Comparison of ENCODE assay signal across 10 cellular contexts in the genomic region with DNA sequence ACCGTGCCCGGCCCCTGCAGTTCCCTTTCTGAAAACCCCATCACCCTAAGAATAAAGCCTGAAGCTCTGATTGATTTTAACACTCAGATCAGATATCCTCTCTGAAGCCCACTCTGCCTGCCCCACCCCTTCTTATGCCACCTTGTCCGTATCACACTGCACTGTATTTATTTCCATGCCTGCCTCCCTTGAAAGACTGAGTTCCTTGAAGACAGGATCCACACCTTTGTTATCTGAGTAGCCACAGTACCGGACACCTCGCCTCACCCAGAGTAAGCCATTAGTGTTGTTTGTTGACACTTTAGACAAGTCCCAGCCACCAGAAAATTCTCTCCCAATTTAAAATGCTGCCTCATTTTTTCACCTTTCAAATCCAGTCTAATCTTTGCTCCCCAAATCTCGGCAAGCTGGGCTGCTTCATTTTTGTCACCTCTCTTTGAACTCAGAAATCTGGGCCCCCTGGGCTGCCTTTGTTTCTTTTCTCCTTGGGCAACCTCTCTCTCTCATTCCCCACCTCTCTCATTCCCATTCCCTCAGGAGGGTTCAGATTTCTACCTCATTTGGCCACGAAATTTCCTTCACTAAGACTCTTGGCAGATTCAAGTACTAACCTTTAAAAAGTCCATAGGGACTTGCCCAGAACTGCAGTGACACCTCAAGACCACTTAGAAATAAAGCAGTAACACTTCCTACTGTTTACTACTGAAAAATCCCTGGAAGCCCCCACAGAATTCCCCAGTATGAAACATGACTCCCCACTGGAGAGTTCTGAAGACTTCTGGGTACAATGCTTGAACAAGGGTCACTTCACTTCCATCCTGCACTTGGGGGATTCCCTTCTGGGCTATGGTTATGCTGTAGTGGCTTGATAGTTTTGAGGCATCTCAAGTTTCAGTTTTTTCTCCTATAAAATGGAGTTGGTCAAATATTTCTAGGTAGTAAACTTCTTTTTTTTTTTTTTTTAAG. TPM values are rescaled to one million over a fixed set of nuclear protein-coding genes. Genes with fewer than 3 reads are reported as not detected.
DNase-seq lines count a peak whose midpoint lies in the region; ATAC-seq and TF ChIP-seq lines count a peak whose summit lies in the region.
"Had no signal": no experiment of that assay in that cellular context is flagged by ENCODE, and none has a peak within 500 bp of the region (broad histone marks: within the 10 kb centered on the region; RNA-seq: fewer than 3 reads in every experiment).

No MANE protein-coding gene starts in this region.

- H3K9me3 Mint-ChIP-seq in activated B cell treated with CpG ODN at 0.5 μM for 24 hours, result no peaks in the 10 kb centered on the region
- H3K9me3 Mint-ChIP-seq in T-helper 2 cell treated with Interferon-gamma antibody and Interleukin-4, amounts not matched to agents 5 μg/mL and 100 μg/mL, for 36 hours, result no peaks in the 10 kb centered on the region

- no peak overlapping the region for H2BK12ac ChIP-seq in mesenchymal stem cell (ENCODE audit: low read length in 2 of 2)

- H3K18ac ChIP-seq in mesenchymal stem cell (ENCODE audit: low read depth in 1 of 2, low read length in 2 of 2), result peak overlapping the region in 1 of 2 experiments; percentile 30

- CTCF ChIA-PET in HEK293 (lab: Yijun Ruan, JAX), result interaction anchor here (1.3 to 7.5 kb wide), 3 partner anchors 12 to 83 kb away, joined by 4 to 55 read pairs (median 5); no protein-coding TSS in a partner anchor
- CTCF ChIA-PET in activated B cell treated with CpG ODN at 0.5 μM for 24 hours (lab: Charles Lee), result interaction anchor here (4.0 kb wide), 1 partner anchor 10 kb away, joined by 24 read pairs; no protein-coding TSS in a partner anchor

- no peak for DNase-seq in activated B cell treated with CpG ODN at 0.5 μM for 24 hours
- DNase-seq in mesenchymal stem cell, result peak; percentile 45
- no peak for DNase-seq in activated CD4-positive, alpha-beta T cell treated with anti-CD3 and anti-CD28 coated beads, Interleukin-2, amount 50 U/mL, for 4 hours
- no peak for DNase-seq in T-helper 2 cell treated with Interferon-gamma antibody and Interleukin-4, amounts not matched to agents 5 μg/mL and 100 μg/mL, for 36 hours (ENCODE audit: low spot score)
- DNase-seq: T1000 had no signal

- H3K4me3 ChIP-seq in HEK293 (ENCODE audit: low read depth, low read length), result no peak overlapping the region
- no peak overlapping the region for H3K4me3 ChIP-seq in mesenchymal stem cell (ENCODE audit: insufficient read depth in 1 of 2, low read depth in 1 of 2, low read length in 2 of 2)
- H3K4me3 ChIP-seq: uterus had no signal

- H2AFZ ChIP-seq in mesenchymal stem cell (ENCODE audit: low read depth, low read length), result no peak overlapping the region

- peaks cover 53% of the 10 kb centered on the region for H3K4me1 Mint-ChIP-seq in activated B cell treated with CpG ODN at 0.5 μM for 24 hours
- H3K4me1 Mint-ChIP-seq in T-helper 2 cell treated with Interferon-gamma antibody and Interleukin-4, amounts not matched to agents 5 μg/mL and 100 μg/mL, for 36 hours (ENCODE audit: low read depth), result peaks cover 25% of the 10 kb centered on the region

- peak overlapping the region; percentile 71 for H2AK5ac ChIP-seq in mesenchymal stem cell (ENCODE audit: low read length, severe bottlenecking)

- no peak overlapping the region for H3K14ac ChIP-seq in mesenchymal stem cell (ENCODE audit: low read length in 2 of 2)

- peak overlapping the region; percentile 40 for H4K91ac ChIP-seq in mesenchymal stem cell (ENCODE audit: low read length)

- H3K79me1 ChIP-seq in mesenchymal stem cell (replicated peaks; ENCODE audit: low read length, poor library complexity, severe bottlenecking), result peaks cover 2% of the 10 kb centered on the region

- POLR2A ChIA-PET in HEK293 (lab: Yijun Ruan, JAX), result interaction anchor here (0.6 kb wide), 1 partner anchor 235 kb away, joined by 3 read pairs; no protein-coding TSS in a partner anchor
- POLR2A ChIA-PET in activated B cell treated with CpG ODN at 0.5 μM for 24 hours (lab: Charles Lee), result interaction anchor here (0.5 to 1.5 kb wide), 6 partner anchors 24 to 111 kb away, joined by 3 to 9 read pairs (median 5); no protein-coding TSS in a partner anchor

- no peak overlapping the region for H3K9ac ChIP-seq in mesenchymal stem cell (ENCODE audit: low read length)

- peak overlapping the region; percentile 84 for H3K27ac Mint-ChIP-seq in activated B cell treated with CpG ODN at 0.5 μM for 24 hours
- H3K27ac Mint-ChIP-seq in T-helper 2 cell treated with Interferon-gamma antibody and Interleukin-4, amounts not matched to agents 5 μg/mL and 100 μg/mL, for 36 hours, result no peak overlapping the region

- no peaks in the 10 kb centered on the region for H3K9me3 ChIP-seq in HEK293 (ENCODE audit: control insufficient read depth, insufficient read depth, low read depth, low read length)
- H3K9me3 ChIP-seq in mesenchymal stem cell (ENCODE audit: control insufficient read depth, low read length), result no peaks in the 10 kb centered on the region
- H3K9me3 ChIP-seq: uterus had no signal

- no peak overlapping the region for H4K8ac ChIP-seq in mesenchymal stem cell (ENCODE audit: low read length)

- H2BK120ac ChIP-seq in mesenchymal stem cell (ENCODE audit: low read depth, low read length), result no peak overlapping the region

- H3K4ac ChIP-seq in mesenchymal stem cell (ENCODE audit: low read depth in 1 of 2, low read length in 2 of 2), result peak overlapping the region in 1 of 2 experiments; percentile 7

- H3K27ac ChIP-seq in C4-2B, result peak overlapping the region; percentile 80
- no peak overlapping the region; the same call in 1 of the 2 replicates for H3K27ac ChIP-seq in HEK293 (ENCODE audit: extremely low read depth, low read depth, low read length)
- H3K27ac ChIP-seq in mesenchymal stem cell (ENCODE audit: low read length, poor library complexity, severe bottlenecking), result no peak overlapping the region

- ATAC-seq in activated B cell treated with CpG ODN at 0.5 μM for 24 hours (ENCODE audit: low read depth), result peak; percentile 35
- no peak for ATAC-seq in GM18498 (IDR thresholded peaks at IDR 0.05; ENCODE audit: unreplicated experiment)
- no peak for ATAC-seq in HG02678 (IDR thresholded peaks at IDR 0.05; ENCODE audit: unreplicated experiment)

- H3K23ac ChIP-seq in mesenchymal stem cell (ENCODE audit: low read length in 2 of 2), result no peak overlapping the region

- peaks cover 0 to 12% of the 10 kb centered on the region in 2 experiments; a peak in 1 of 3 replicates for H3K36me3 ChIP-seq in HEK293 (ENCODE audit: control insufficient read depth in 2 of 2, insufficient read depth in 1 of 2, low read length in 2 of 2)
- H3K36me3 ChIP-seq in mesenchymal stem cell (ENCODE audit: control insufficient read depth in 1 of 2, insufficient read depth in 2 of 2, low read depth in 1 of 2, low read length in 2 of 2), result peaks cover 0 to 5% of the 10 kb centered on the region in 2 experiments
- H3K36me3 ChIP-seq: uterus had no signal

- peaks cover 16% of the 10 kb centered on the region; the same call in 1 of the 2 replicates for H3K4me1 ChIP-seq in HEK293 (ENCODE audit: control insufficient read depth, insufficient read depth, low read length)
- H3K4me1 ChIP-seq in mesenchymal stem cell (ENCODE audit: control insufficient read depth, insufficient read depth, low read depth, low read length), result peaks cover 8% of the 10 kb centered on the region
- H3K4me1 ChIP-seq: uterus had no signal

- 66% methylated on average over 7 of the region's 7 CpGs for WGBS in mesenchymal stem cell

- H3K27me3 ChIP-seq in mesenchymal stem cell (ENCODE audit: control insufficient read depth in 1 of 2, insufficient read depth in 1 of 2, low read length in 2 of 2), result no peaks in the 10 kb centered on the region
- H3K27me3 ChIP-seq: uterus had no signal

- H2BK5ac ChIP-seq in mesenchymal stem cell (ENCODE audit: low read depth, low read length, poor library complexity, severe bottlenecking), result no peak overlapping the region

- H3K36me3 Mint-ChIP-seq in activated B cell treated with CpG ODN at 0.5 μM for 24 hours (ENCODE audit: low read depth), result peaks cover 39% of the 10 kb centered on the region
- H3K36me3 Mint-ChIP-seq in T-helper 2 cell treated with Interferon-gamma antibody and Interleukin-4, amounts not matched to agents 5 μg/mL and 100 μg/mL, for 36 hours (ENCODE audit: low read depth), result peaks cover 10% of the 10 kb centered on the region

- intact Hi-C loops in activated B cell treated with CpG ODN at 0.5 μM for 24 hours (cut with micrococcal nuclease), result no loop called here

- TF ChIP-seq CTCF in C4-2B (conservative IDR thresholded peaks at IDR 0.05) (no peak), HEK293 (tag by site-specific recombination; IDR thresholded peaks at IDR 0.05) (no peak), activated B cell treated with CpG ODN at 0.5 μM for 24 hours (IDR thresholded peaks at IDR 0.05) (no peak)

- no peak overlapping the region for H3K4me2 ChIP-seq in mesenchymal stem cell (ENCODE audit: low read length, poor library complexity, severe bottlenecking)

- H3K4me3 Mint-ChIP-seq in activated B cell treated with CpG ODN at 0.5 μM for 24 hours, result peak overlapping the region; percentile 58
- H3K4me3 Mint-ChIP-seq in T-helper 2 cell treated with Interferon-gamma antibody and Interleukin-4, amounts not matched to agents 5 μg/mL and 100 μg/mL, for 36 hours, result no peak overlapping the region

- H3K27me3 Mint-ChIP-seq in activated B cell treated with CpG ODN at 0.5 μM for 24 hours, result no peaks in the 10 kb centered on the region
- H3K27me3 Mint-ChIP-seq in T-helper 2 cell treated with Interferon-gamma antibody and Interleukin-4, amounts not matched to agents 5 μg/mL and 100 μg/mL, for 36 hours (ENCODE audit: low read depth), result no peaks in the 10 kb centered on the region

- no peak overlapping the region for H2BK15ac ChIP-seq in mesenchymal stem cell (ENCODE audit: low read depth, poor library complexity, severe bottlenecking)

RNA-seq across cellular contexts. Expression of a gene that starts 8.7 kb away (rescaled TPM):
- total RNA-seq in activated B cell treated with CpG ODN at 0.5 μM for 24 hours, result 60.4 and 70.6 TPM in 2 replicates
- polyA plus RNA-seq in mesenchymal stem cell (2013, experiment 1 of 2), result 19.9 TPM
- 19.0 TPM for polyA plus RNA-seq in mesenchymal stem cell (2013, experiment 2 of 2)
